9 cellular contexts compared by ENCODE assay signal in genomic region chr15:67253103-67253502, GRCh38. TPM values are rescaled to one million over a fixed set of nuclear protein-coding genes. Genes with fewer than 3 reads are reported as not detected.
DNase-seq lines count a peak whose midpoint lies in the region; ATAC-seq, FAIRE-seq and TF ChIP-seq lines count a peak whose summit lies in the region.
"Had no signal": no experiment of that assay in that cellular context is flagged by ENCODE, and none has a peak within 500 bp of the region (broad histone marks: within the 10 kb centered on the region; RNA-seq: fewer than 3 reads in every experiment).

No MANE protein-coding gene starts in this region.

- RAD21 ChIA-PET in HCT116 (lab: Charles Lee; ENCODE audit: low non-redundant PET in 1 of 2, low total read pairs in 2 of 2, uncharacterized antibody in 2 of 2, unreplicated experiment in 2 of 2): no interaction called here

- H3K9me2 ChIP-seq in HCT116 (ENCODE audit: insufficient read depth): no peaks in the 10 kb centered on the region

- BruUV-seq in HCT116 (replicated peaks; lab: Mats Ljungman, UMichigan): no TSS peak

- H3K27ac ChIP-seq in 22Rv1: peak overlapping the region; percentile 89
- peak overlapping the region; percentile 60; the same call in 1 of the 2 replicates for H3K27ac ChIP-seq in HCT116 (ENCODE audit: low read depth, low read length)
- H3K27ac ChIP-seq in mesodermal cell (ENCODE audit: low read depth, low read length, severe bottlenecking): no peak overlapping the region

- H3K4me3 ChIP-seq in HCT116 (replicated peaks in 1 of 2; ENCODE audit: low read depth in 1 of 2, low read length in 2 of 2) (peak overlapping the region; percentile 77 to 96), astrocyte of the spinal cord (ENCODE audit: low read depth, low read length) (peak overlapping the region; percentile 93), mesodermal cell (ENCODE audit: extremely low read depth, insufficient read depth, low read length, poor library complexity, severe bottlenecking) (peak overlapping the region; percentile 71)

- TF ChIP-seq POLR2A in HCT116 (IDR thresholded peaks at IDR 0.05; ENCODE audit: borderline replicate concordance, extremely low read depth, insufficient read depth, insufficient read length): no peak

- no peaks in the 10 kb centered on the region for H4K20me1 ChIP-seq in HCT116 (ENCODE audit: insufficient read depth)

- peak overlapping the region; percentile 74 for H3K4me2 ChIP-seq in HCT116 (ENCODE audit: low read length)

- no peak for FAIRE-seq in frontal cortex (lab: Jason Lieb, UNC)
- FAIRE-seq: G401.6 had no signal

- H3K36me3 ChIP-seq in HCT116 (ENCODE audit: control insufficient read depth in 1 of 2, insufficient read depth in 2 of 2, low read length in 2 of 2): no peaks in the 10 kb centered on the region
- no peaks in the 10 kb centered on the region for H3K36me3 ChIP-seq in mesodermal cell (ENCODE audit: control insufficient read depth, insufficient read depth, low read length)

- POLR2A ChIA-PET in HCT116 (lab: Charles Lee): interaction anchor here (1.5 kb wide), 1 partner anchor 105 kb away, joined by 3 read pairs; no protein-coding TSS in a partner anchor

- no peak for TF ChIP-seq RAD21 in HCT116 (IDR thresholded peaks at IDR 0.05; ENCODE audit: low read depth)

- H3K9ac ChIP-seq in HCT116 (ENCODE audit: low read length): peak overlapping the region; percentile 87

- ATAC-seq in HCT116 (no peak), HG03469 (IDR thresholded peaks at IDR 0.05; ENCODE audit: unreplicated experiment) (no peak)

- intact Hi-C loops in HCT116 (cut with micrococcal nuclease): loop anchor here (10.0 kb wide), 1 partner anchor 1458 kb away; the partner anchor contains the start of gene DENND4A

- in situ Hi-C loops in astrocyte of the spinal cord (cut with HindIII; ENCODE audit: low sequenced_read_pairs): no loop called here

- H3K79me2 ChIP-seq in HCT116 (ENCODE audit: insufficient read depth, low read length): peaks cover 62% of the 10 kb centered on the region

- WGBS in mesodermal cell (ENCODE audit: insufficient coverage in 2 of 2), 2 experiments: 88 to 91% methylated on average over 3 of the region's 12 CpGs

- H3K9me3 ChIP-seq in HCT116 (ENCODE audit: control insufficient read depth in 1 of 2, insufficient read depth in 1 of 2, low read depth in 1 of 2, low read length in 2 of 2): no peaks in the 10 kb centered on the region
- no peaks in the 10 kb centered on the region for H3K9me3 ChIP-seq in mesodermal cell (ENCODE audit: control insufficient read depth, low read length)

- CTCF ChIA-PET in HCT116 (lab: Charles Lee): no interaction called here

- no peak overlapping the region for H2AFZ ChIP-seq in HCT116 (ENCODE audit: low read depth, low read length, poor library complexity, severe bottlenecking)

- TF ChIP-seq CTCF in 22Rv1 (IDR thresholded peaks at IDR 0.05): no peak
- TF ChIP-seq CTCF in HCT116 (IDR thresholded peaks at IDR 0.05 in 2 of 3, conservative IDR thresholded peaks at IDR 0.05 in 1 of 3; ENCODE audit: borderline replicate concordance in 1 of 3, insufficient read depth in 1 of 3, low read depth in 2 of 3, low read length in 2 of 3): no peak
- no peak for TF ChIP-seq CTCF in astrocyte of the spinal cord (IDR thresholded peaks at IDR 0.05; ENCODE audit: low read depth, low read length)

- H3K4me1 ChIP-seq in HCT116 (ENCODE audit: control insufficient read depth in 1 of 2, insufficient read depth in 2 of 2, low read length in 2 of 2): peaks cover 7 to 21% of the 10 kb centered on the region in 2 experiments; a peak in 3 of 4 replicates
- H3K4me1 ChIP-seq in mesodermal cell (ENCODE audit: control insufficient read depth, insufficient read depth, low read length, poor library complexity, severe bottlenecking): no peaks in the 10 kb centered on the region

- DNase-seq in HCT116 (ENCODE audit: low read depth, low spot score) (no peak), astrocyte of the spinal cord (ENCODE audit: low read depth, low spot score) (no peak), frontal cortex (ENCODE audit: low spot score in 2 of 2) (no peak), NCI-H1092 (lab: John Stamatoyannopoulos, UW) (no peak), SKM-1 (lab: John Stamatoyannopoulos, UW; ENCODE audit: unreplicated experiment) (no peak)

- H3K27me3 ChIP-seq in HCT116 (ENCODE audit: insufficient read depth, low read length): no peaks in the 10 kb centered on the region

TF ChIP-seq in HCT116, 20 proteins besides CTCF, POLR2A, EP300 and RAD21:
- no peak for TF ChIP-seq TCF7L2 (IDR thresholded peaks at IDR 0.05; ENCODE audit: borderline replicate concordance, extremely low read depth, insufficient read depth, insufficient read length)
- TF ChIP-seq SRF (IDR thresholded peaks at IDR 0.05; ENCODE audit: low read depth): no peak
- no peak for TF ChIP-seq SP1 (IDR thresholded peaks at IDR 0.05; ENCODE audit: low read depth)
- TF ChIP-seq CBX3 (IDR thresholded peaks at IDR 0.05; ENCODE audit: low read depth): no peak
- TF ChIP-seq ZNF274 (IDR thresholded peaks at IDR 0.05; ENCODE audit: low read depth, low read length): no peak
- TF ChIP-seq MAX (IDR thresholded peaks at IDR 0.05): peak; percentile 37; the same call in 1 of the 2 replicates
- TF ChIP-seq FOSL1 (IDR thresholded peaks at IDR 0.05; ENCODE audit: low read depth): no peak
- TF ChIP-seq SIN3A (IDR thresholded peaks at IDR 0.05; ENCODE audit: low read depth): no peak

RNA-seq across cellular contexts. Expression of gene AAGAB, which starts 1.4 kb away (rescaled TPM):
- total RNA-seq in HCT116 (2021; ENCODE audit: unreplicated experiment) (52.0 TPM), frontal cortex (40.4 TPM)
- polyA plus RNA-seq in HCT116 (2012): 40.0 and 42.4 TPM in 2 replicates
- 31.6 TPM for polyA plus RNA-seq in mesodermal cell (2013, experiment 1 of 2)
- 29.0 TPM for polyA plus RNA-seq in mesodermal cell (2013, experiment 2 of 2)

RNA-seq across cellular contexts. Expression of gene IQCH, which starts 1.5 kb away (rescaled TPM):
- total RNA-seq in HCT116 (2021; ENCODE audit: unreplicated experiment) (4.6 TPM), frontal cortex (2.9 TPM)
- polyA plus RNA-seq in HCT116 (2012): 3.3 and 5.3 TPM in 2 replicates
- polyA plus RNA-seq in mesodermal cell (2013, experiment 1 of 2): 1.9 TPM
- polyA plus RNA-seq in mesodermal cell (2013, experiment 2 of 2): 2.5 TPM
